Comparison of ENCODE assay signal across 11 cellular contexts in genomic region chr7:8638076-8638475, GRCh38.
DNase-seq lines count a peak whose midpoint lies in the region; ATAC-seq and TF ChIP-seq lines count a peak whose summit lies in the region.
"Had no signal": no experiment of that assay in that cellular context is flagged by ENCODE, and none has a peak within 500 bp of the region (broad histone marks: within the 10 kb centered on the region; RNA-seq: fewer than 3 reads in every experiment).

No MANE protein-coding gene starts in this region.

- H3K36me3 ChIP-seq in BE2C: no peaks in the 10 kb centered on the region

- TF ChIP-seq CTCF in brain (conservative IDR thresholded peaks at IDR 0.05) (no peak), BE2C (IDR thresholded peaks at IDR 0.05; ENCODE audit: low read depth, low read length) (no peak), progenitor cell of endocrine pancreas (IDR thresholded peaks at IDR 0.05; ENCODE audit: unreplicated experiment) (no peak)

- ATAC-seq in GM18517 (IDR thresholded peaks at IDR 0.05; ENCODE audit: unreplicated experiment): no peak
- ATAC-seq in HG03439 (IDR thresholded peaks at IDR 0.05; ENCODE audit: unreplicated experiment): no peak
- ATAC-seq: stimulated activated naive CD8-positive, alpha-beta T cell treated with anti-CD3 and anti-CD28 coated beads, Interleukin-15, Interleukin-2, amounts not matched to agents 100 U/mL and 50 U/mL, for 24 hours had no signal

- peaks cover 4% of the 10 kb centered on the region for H3K27me3 Mint-ChIP-seq in brain
- no peaks in the 10 kb centered on the region for H3K27me3 Mint-ChIP-seq in progenitor cell of endocrine pancreas

- H3K9me3 Mint-ChIP-seq in brain (peaks cover 0 to 6% (median 0%) of the 10 kb centered on the region in 5 experiments), progenitor cell of endocrine pancreas (ENCODE audit: low read depth) (no peaks in the 10 kb centered on the region)

- peak; percentile 63 for DNase-seq in A172 (ENCODE audit: low spot score)
- DNase-seq in HT1080 (ENCODE audit: low read depth): peak; percentile 66
- DNase-seq in NCI-H2196 treated with DMSO at 0.1 percent for 48 hours (lab: John Stamatoyannopoulos, UW; ENCODE audit: unreplicated experiment): peak; percentile 98
- DNase-seq in BE2C: no peak
- no peak for DNase-seq in progenitor cell of endocrine pancreas (ENCODE audit: low spot score, unreplicated experiment)
- DNase-seq: IMR-90; OCI-M1; stimulated activated naive CD8-positive, alpha-beta T cell treated with anti-CD3 and anti-CD28 coated beads, Interleukin-15, Interleukin-2, amounts not matched to agents 100 U/mL and 50 U/mL, for 24 hours had no signal

- H3K36me3 Mint-ChIP-seq in brain (no peaks in the 10 kb centered on the region), progenitor cell of endocrine pancreas (ENCODE audit: insufficient read depth) (no peaks in the 10 kb centered on the region)

- no peaks in the 10 kb centered on the region for H3K9me3 ChIP-seq in BE2C

- H3K27me3 ChIP-seq in BE2C: no peaks in the 10 kb centered on the region

- H3K4me3 ChIP-seq in BE2C (ENCODE audit: low read depth, low read length): no peak overlapping the region

- no peaks in the 10 kb centered on the region for H3K4me1 ChIP-seq in BE2C

- H3K4me1 Mint-ChIP-seq in brain (peaks cover 28% of the 10 kb centered on the region), progenitor cell of endocrine pancreas (ENCODE audit: low read depth) (no peaks in the 10 kb centered on the region)

- H3K4me3 Mint-ChIP-seq in brain (peak overlapping the region in 1 of 5 experiments; percentile 48), progenitor cell of endocrine pancreas (ENCODE audit: low read depth) (no peak overlapping the region)

- H3K27ac Mint-ChIP-seq in brain (peak overlapping the region; percentile 16 to 59 (median 49)), progenitor cell of endocrine pancreas (no peak overlapping the region)

Comparison
In these comparisons a context has a peak if more than half of its experiments do, and no peak if none do; other contexts are left out.
1. DNase-seq: peak in A172 (single experiment), HT1080 (single experiment) and NCI-H2196 treated with DMSO at 0.1 percent for 48 hours (single experiment); none in BE2C (single experiment) and progenitor cell of endocrine pancreas (single experiment).